Comparison of ENCODE assay signal across 1 cellular context in the genomic region with DNA sequence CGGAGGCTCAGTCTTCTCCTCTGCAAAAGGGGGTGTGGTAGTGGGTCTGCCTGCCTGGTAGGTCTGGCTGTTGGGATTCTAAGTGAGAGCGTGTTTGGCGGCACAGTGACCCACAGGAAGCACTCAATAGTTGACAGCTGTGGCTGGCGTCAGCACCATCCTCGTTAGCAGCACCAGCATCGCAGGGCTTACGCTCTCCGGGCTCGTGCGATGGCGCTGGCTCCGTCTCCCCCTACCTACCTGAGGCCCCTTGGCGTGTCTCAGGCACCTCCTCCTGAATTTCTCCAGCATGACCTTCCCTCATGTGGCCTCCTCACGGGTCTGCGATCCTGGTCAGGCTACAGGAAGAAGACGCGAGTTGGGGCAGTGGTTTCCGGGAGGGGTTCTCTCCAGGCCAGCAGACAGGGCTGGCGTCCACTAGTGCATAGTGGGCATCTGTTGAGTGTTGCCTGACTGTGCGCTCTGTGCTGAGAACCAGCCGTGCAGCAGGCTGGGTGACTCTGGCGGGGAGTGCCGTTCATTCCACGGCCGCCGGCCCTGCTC.
TF ChIP-seq lines count a peak whose summit lies in the region.

No MANE protein-coding gene starts in this region.

TF ChIP-seq in H1, 55 proteins besides CTCF, POLR2A, EP300 and RAD21:
- TF ChIP-seq SUZ12 (IDR thresholded peaks at IDR 0.05; ENCODE audit: low read length) (no peak), CHD1 (IDR thresholded peaks at IDR 0.05; ENCODE audit: low read depth, low read length) (no peak), CBX5 (IDR thresholded peaks at IDR 0.05; ENCODE audit: low read depth, low read length) (no peak)
- TF ChIP-seq, protein P1, sequence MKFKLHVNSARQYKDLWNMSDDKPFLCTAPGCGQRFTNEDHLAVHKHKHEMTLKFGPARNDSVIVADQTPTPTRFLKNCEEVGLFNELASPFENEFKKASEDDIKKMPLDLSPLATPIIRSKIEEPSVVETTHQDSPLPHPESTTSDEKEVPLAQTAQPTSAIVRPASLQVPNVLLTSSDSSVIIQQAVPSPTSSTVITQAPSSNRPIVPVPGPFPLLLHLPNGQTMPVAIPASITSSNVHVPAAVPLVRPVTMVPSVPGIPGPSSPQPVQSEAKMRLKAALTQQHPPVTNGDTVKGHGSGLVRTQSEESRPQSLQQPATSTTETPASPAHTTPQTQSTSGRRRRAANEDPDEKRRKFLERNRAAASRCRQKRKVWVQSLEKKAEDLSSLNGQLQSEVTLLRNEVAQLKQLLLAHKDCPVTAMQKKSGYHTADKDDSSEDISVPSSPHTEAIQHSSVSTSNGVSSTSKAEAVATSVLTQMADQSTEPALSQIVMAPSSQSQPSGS (IDR thresholded peaks at IDR 0.05; ENCODE audit: low read length), result no peak
